In the genomic region with DNA sequence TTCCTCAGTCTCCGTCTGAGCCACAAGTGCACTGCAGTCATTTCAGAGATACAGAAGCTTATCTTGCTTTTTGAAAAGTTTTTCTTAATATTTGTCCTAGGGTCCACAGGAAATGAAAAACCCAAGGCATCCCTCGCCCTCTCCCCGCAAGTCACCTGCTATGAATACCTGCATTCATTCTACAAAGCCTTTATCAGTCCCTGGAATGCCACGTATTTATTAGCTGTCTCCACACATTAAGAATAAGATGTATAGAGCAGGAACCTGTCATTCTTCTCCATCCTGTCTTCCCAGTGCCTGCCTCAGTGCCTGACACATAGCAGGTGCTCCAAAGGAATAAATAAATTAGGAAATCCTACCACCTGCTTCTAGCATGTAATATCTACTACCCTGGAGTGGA, we compare ENCODE assay signal across 25 cellular contexts.
DNase-seq lines count a peak whose midpoint lies in the region; ATAC-seq and TF ChIP-seq lines count a peak whose summit lies in the region.
"Had no signal": no experiment of that assay in that cellular context is flagged by ENCODE, and none has a peak within 500 bp of the region (broad histone marks: within the 10 kb centered on the region; RNA-seq: fewer than 3 reads in every experiment).

No MANE protein-coding gene starts in this region.

- 76% methylated on average over 3 of the region's 4 CpGs for WGBS in right lobe of liver (ENCODE audit: insufficient coverage, low coverage, low lambda C conversion rate, missing lambda C conversion rate)

- H3K36me3 Mint-ChIP-seq in activated CD4-positive, alpha-beta T cell treated with anti-CD3 and anti-CD28 coated beads for 36 hours (ENCODE audit: low read depth): peaks cover 27% of the 10 kb centered on the region
- peaks cover 14% of the 10 kb centered on the region for H3K36me3 Mint-ChIP-seq in activated naive CD8-positive, alpha-beta T cell treated with anti-CD3 and anti-CD28 coated beads, Interleukin-2, amount 50 U/mL, for 24 hours (ENCODE audit: low read depth)
- H3K36me3 Mint-ChIP-seq in HFFc6 (ENCODE audit: low read depth): no peaks in the 10 kb centered on the region

- no peaks in the 10 kb centered on the region for H3K9me3 ChIP-seq in KOPT-K1 (ENCODE audit: insufficient read depth, low read length, poor library complexity, severe bottlenecking)
- no peaks in the 10 kb centered on the region for H3K9me3 ChIP-seq in gastrocnemius medialis
- H3K9me3 ChIP-seq in right lobe of liver: no peaks in the 10 kb centered on the region
- H3K9me3 ChIP-seq: lower lobe of right lung, transverse colon had no signal

- H3K27ac Mint-ChIP-seq in activated CD4-positive, alpha-beta T cell treated with anti-CD3 and anti-CD28 coated beads for 36 hours: peak overlapping the region; percentile 81
- H3K27ac Mint-ChIP-seq in activated naive CD8-positive, alpha-beta T cell treated with anti-CD3 and anti-CD28 coated beads, Interleukin-2, amount 50 U/mL, for 24 hours: peak overlapping the region; percentile 94
- H3K27ac Mint-ChIP-seq in HFFc6: no peak overlapping the region
- H3K27ac Mint-ChIP-seq: B cell, endodermal cell had no signal

- no peak for TF ChIP-seq CTCF in gastrocnemius medialis (IDR thresholded peaks at IDR 0.05 in 4 of 5, conservative IDR thresholded peaks at IDR 0.05 in 1 of 5)
- no peak for TF ChIP-seq CTCF in coronary artery (IDR thresholded peaks at IDR 0.05)
- no peak for TF ChIP-seq CTCF in right lobe of liver (IDR thresholded peaks at IDR 0.05)
- TF ChIP-seq CTCF in HFFc6 (IDR thresholded peaks at IDR 0.05): no peak

- H3K4me1 Mint-ChIP-seq in activated CD4-positive, alpha-beta T cell treated with anti-CD3 and anti-CD28 coated beads for 36 hours: peaks cover 95% of the 10 kb centered on the region
- peaks cover 99% of the 10 kb centered on the region for H3K4me1 Mint-ChIP-seq in activated naive CD8-positive, alpha-beta T cell treated with anti-CD3 and anti-CD28 coated beads, Interleukin-2, amount 50 U/mL, for 24 hours
- H3K4me1 Mint-ChIP-seq in HFFc6 (ENCODE audit: low read depth): no peaks in the 10 kb centered on the region
- H3K4me1 Mint-ChIP-seq: B cell had no signal

- CTCF ChIA-PET in activated CD4-positive, alpha-beta T cell treated with anti-CD3 and anti-CD28 coated beads for 36 hours (lab: Charles Lee): interaction anchor here (0.6 to 4.1 kb wide), 8 partner anchors 12 to 42 kb away, joined by 3 to 42 read pairs (median 4); no protein-coding TSS in a partner anchor

- H3K4me1 ChIP-seq in gastrocnemius medialis (peaks cover 94 to 95% of the 10 kb centered on the region in 2 donors), right lobe of liver (peaks cover 0 to 14% (median 5%) of the 10 kb centered on the region in 4 donors)

- H3K27ac ChIP-seq in KOPT-K1 (ENCODE audit: low read depth, low read length, poor library complexity, severe bottlenecking) (peak overlapping the region; percentile 78), gastrocnemius medialis (peak overlapping the region; percentile 53 to 75 (median 67)), coronary artery (no peak overlapping the region), right lobe of liver (no peak overlapping the region)
- H3K27ac ChIP-seq: brain microvascular endothelial cell, lower lobe of right lung, PC-9, transverse colon had no signal

- no peak for DNase-seq in activated CD4-positive, alpha-beta T cell treated with anti-CD3 and anti-CD28 coated beads for 36 hours
- no peak for DNase-seq in activated CD4-positive, alpha-beta T cell treated with anti-CD3 and anti-CD28 coated beads for 48 hours
- no peak for DNase-seq in activated naive CD8-positive, alpha-beta T cell treated with anti-CD3 and anti-CD28 coated beads, Interleukin-2, amount 50 U/mL, for 24 hours
- no peak for DNase-seq in gastrocnemius medialis
- DNase-seq in coronary artery (ENCODE audit: low spot score): no peak
- no peak for DNase-seq in right lobe of liver
- no peak for DNase-seq in HFFc6
- DNase-seq: brain microvascular endothelial cell; EL; endodermal cell; kidney; lower lobe of right lung; MM.1S; NCI-H1436; NCI-H2107; NCI-H446 treated with DMSO at 0.1 percent for 48 hours; nucleus accumbens; SHP77; stimulated activated naive CD4-positive, alpha-beta T cell treated with Interleukin-2 at 50 U/mL for 16 hours; SW 1271; transverse colon had no signal

- H3K27me3 Mint-ChIP-seq in activated CD4-positive, alpha-beta T cell treated with anti-CD3 and anti-CD28 coated beads for 36 hours: no peaks in the 10 kb centered on the region
- no peaks in the 10 kb centered on the region for H3K27me3 Mint-ChIP-seq in activated naive CD8-positive, alpha-beta T cell treated with anti-CD3 and anti-CD28 coated beads, Interleukin-2, amount 50 U/mL, for 24 hours
- no peaks in the 10 kb centered on the region; the same call in 1 of the 2 replicates for H3K27me3 Mint-ChIP-seq in HFFc6 (ENCODE audit: insufficient read depth)
- H3K27me3 Mint-ChIP-seq: B cell had no signal

- in situ Hi-C loops in gastrocnemius medialis (cut with MboI; ENCODE audit: low sequenced_read_pairs in 4 of 4): no loop called here

- TF ChIP-seq POLR2A in gastrocnemius medialis (IDR thresholded peaks at IDR 0.05) (no peak), right lobe of liver (IDR thresholded peaks at IDR 0.05) (no peak)

- no peak for ATAC-seq in activated CD4-positive, alpha-beta T cell treated with anti-CD3 and anti-CD28 coated beads for 36 hours
- ATAC-seq in activated naive CD8-positive, alpha-beta T cell treated with anti-CD3 and anti-CD28 coated beads, Interleukin-2, amount 50 U/mL, for 24 hours: no peak
- ATAC-seq in gastrocnemius medialis (no peak), right lobe of liver (no peak)
- ATAC-seq: lower lobe of right lung had no signal

- H3K27me3 ChIP-seq in gastrocnemius medialis (no peaks in the 10 kb centered on the region), right lobe of liver (no peaks in the 10 kb centered on the region)
- H3K27me3 ChIP-seq: brain microvascular endothelial cell, transverse colon had no signal

- peaks cover 4% of the 10 kb centered on the region for H3K9me3 Mint-ChIP-seq in activated CD4-positive, alpha-beta T cell treated with anti-CD3 and anti-CD28 coated beads for 36 hours (ENCODE audit: low read depth)
- H3K9me3 Mint-ChIP-seq in activated naive CD8-positive, alpha-beta T cell treated with anti-CD3 and anti-CD28 coated beads, Interleukin-2, amount 50 U/mL, for 24 hours: peaks cover 4% of the 10 kb centered on the region
- H3K9me3 Mint-ChIP-seq in HFFc6: no peaks in the 10 kb centered on the region
- H3K9me3 Mint-ChIP-seq: endodermal cell had no signal

- H3K36me3 ChIP-seq in KOPT-K1 (ENCODE audit: insufficient read depth, low read length) (peaks cover 7% of the 10 kb centered on the region; the same call in 1 of the 2 replicates), gastrocnemius medialis (no peaks in the 10 kb centered on the region), right lobe of liver (no peaks in the 10 kb centered on the region)
- H3K36me3 ChIP-seq: brain microvascular endothelial cell, lower lobe of right lung, transverse colon had no signal

- POLR2A ChIA-PET in activated CD4-positive, alpha-beta T cell treated with anti-CD3 and anti-CD28 coated beads for 36 hours (lab: Charles Lee): interaction anchor here (0.8 kb wide), 1 partner anchor 26 kb away, joined by 3 read pairs; no protein-coding TSS in a partner anchor

- H3K4me3 ChIP-seq in gastrocnemius medialis: no peak overlapping the region
- no peak overlapping the region for H3K4me3 ChIP-seq in coronary artery
- H3K4me3 ChIP-seq in right lobe of liver: no peak overlapping the region
- H3K4me3 ChIP-seq: lower lobe of right lung, PC-9, smooth muscle cell, transverse colon had no signal

- no peak overlapping the region for H3K4me3 Mint-ChIP-seq in activated CD4-positive, alpha-beta T cell treated with anti-CD3 and anti-CD28 coated beads for 36 hours
- no peak overlapping the region for H3K4me3 Mint-ChIP-seq in activated naive CD8-positive, alpha-beta T cell treated with anti-CD3 and anti-CD28 coated beads, Interleukin-2, amount 50 U/mL, for 24 hours
- no peak overlapping the region for H3K4me3 Mint-ChIP-seq in HFFc6
- H3K4me3 Mint-ChIP-seq: B cell, endodermal cell had no signal

- intact Hi-C loops in activated CD4-positive, alpha-beta T cell treated with anti-CD3 and anti-CD28 coated beads for 36 hours (cut with DNase I, micrococcal nuclease): no loop called here
- intact Hi-C loops in gastrocnemius medialis (cut with DNase I; ENCODE audit: low total_unique reads): loop anchor here (5.0 kb wide), 1 partner anchor 45 kb away; no protein-coding TSS in a partner anchor
- intact Hi-C loops in right lobe of liver (cut with DNase I): no loop called here

Comparison
In these comparisons a context has a peak if more than half of its experiments do, and no peak if none do; other contexts are left out.
1. H3K27ac ChIP-seq: peak in KOPT-K1 (single experiment) and gastrocnemius medialis (4 of 4); none in coronary artery (0 of 2) and right lobe of liver (0 of 3).